In the genomic region with DNA sequence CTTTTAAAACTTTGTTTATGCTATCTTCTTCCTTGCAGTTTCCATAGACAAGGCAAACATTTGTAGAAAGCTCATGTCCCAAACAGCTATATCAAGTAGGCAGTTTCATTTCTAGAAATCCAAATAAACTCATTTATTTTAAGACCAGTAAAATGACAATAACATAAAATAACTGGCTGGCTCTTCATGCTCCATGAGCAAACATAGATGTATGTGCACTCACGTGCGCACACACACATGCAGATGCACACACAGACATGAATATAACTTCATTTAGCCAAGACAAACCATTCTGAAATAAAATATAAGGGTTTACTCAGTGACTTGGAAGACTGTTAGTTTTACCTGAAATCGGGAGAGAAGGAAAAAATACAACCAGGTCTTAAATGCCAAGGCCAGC, we compare ENCODE assay signal across 22 cellular contexts.
"Had no signal": no experiment of that assay in that cellular context is flagged by ENCODE, and none has a peak within 500 bp of the region (broad histone marks: within the 10 kb centered on the region; RNA-seq: fewer than 3 reads in every experiment).

No MANE protein-coding gene starts in this region.

- H3K36me3 ChIP-seq: left lung, spleen, thoracic aorta had no signal

- H3K27me3 ChIP-seq: body of pancreas, left lung had no signal

- DNase-seq: activated B cell treated with CpG ODN at 0.5 μM for 24 hours; activated CD4-positive, alpha-beta T cell treated with anti-CD3 and anti-CD28 coated beads for 36 hours; activated CD4-positive, alpha-beta T cell treated with anti-CD3 and anti-CD28 coated beads, Interleukin-2, amount 50 U/mL, for 48 hours; activated CD8-positive, alpha-beta memory T cell treated with anti-CD3 and anti-CD28 coated beads, Interleukin-2, amount 50 U/mL, for 48 hours; activated naive CD4-positive, alpha-beta T cell treated with Interleukin-2 at 50 U/mL for 16 hours; activated naive CD8-positive, alpha-beta T cell treated with anti-CD3 and anti-CD28 coated beads for 36 hours; activated T-cell treated with anti-CD3 and anti-CD28 coated beads, Interleukin-2, amount 50 U/mL, for 48 hours; body of pancreas; central memory CD4-positive, alpha-beta T cell; dermis blood vessel endothelial cell; effector CD8-positive, alpha-beta T cell; foreskin melanocyte; kidney glomerular epithelial cell; left lung; nucleus accumbens; posterior cingulate gyrus; spleen; stimulated activated CD4-positive, alpha-beta T cell treated with anti-CD3 and anti-CD28 coated beads, Interleukin-4, amount 100 ng/mL, for 1 hour; stimulated activated naive CD4-positive, alpha-beta T cell treated with Interleukin-2 at 50 U/mL for 16 hours; T-helper 9 cell had no signal

- H3K4me1 ChIP-seq: left lung had no signal

- H3K27ac ChIP-seq: body of pancreas, spleen had no signal

- H3K4me3 ChIP-seq: body of pancreas, left lung, spleen, thoracic aorta had no signal

- H3K9me3 ChIP-seq: body of pancreas, left lung, spleen, thoracic aorta had no signal

- ATAC-seq: body of pancreas, left lung, sciatic nerve had no signal
